Comparison of ENCODE assay signal across 18 cellular contexts in the genomic region with DNA sequence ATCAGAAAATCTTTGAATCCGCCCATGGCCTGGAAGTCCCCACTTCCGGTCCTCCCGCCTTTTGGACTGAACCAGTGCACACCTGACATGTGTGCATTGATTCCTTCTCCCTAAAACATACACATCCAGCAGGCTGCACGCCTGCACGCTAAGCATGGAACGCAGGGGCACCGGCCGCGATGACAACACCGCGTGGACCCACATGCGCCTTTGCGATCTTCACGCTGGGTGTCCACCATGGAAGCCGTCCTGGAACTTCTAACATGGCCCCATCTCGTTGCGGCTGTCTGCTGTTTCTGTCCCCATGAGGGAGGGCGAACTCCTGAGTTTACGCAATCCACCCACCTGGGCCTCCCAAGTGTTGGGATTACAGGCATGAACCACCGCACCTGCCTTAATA.
DNase-seq lines count a peak whose midpoint lies in the region; ATAC-seq, FAIRE-seq and TF ChIP-seq lines count a peak whose summit lies in the region.
"Had no signal": no experiment of that assay in that cellular context is flagged by ENCODE, and none has a peak within 500 bp of the region (broad histone marks: within the 10 kb centered on the region; RNA-seq: fewer than 3 reads in every experiment).

No MANE protein-coding gene starts in this region.

- no peak for TF ChIP-seq EP300 in H1 (IDR thresholded peaks at IDR 0.05; ENCODE audit: borderline replicate concordance in 1 of 2, low read depth in 2 of 2, low read length in 2 of 2)

- H2AK5ac ChIP-seq in H1 (ENCODE audit: low read depth, low read length) (no peak overlapping the region), mesendoderm (ENCODE audit: low read length) (no peak overlapping the region)

- no peaks in the 10 kb centered on the region for H3K79me1 ChIP-seq in H1 (ENCODE audit: low read depth, low read length)
- H3K79me1 ChIP-seq in mesendoderm (ENCODE audit: low read length): no peaks in the 10 kb centered on the region

- H3K4me2 ChIP-seq in GM23338: peak overlapping the region; percentile 63; the same call in 1 of the 2 replicates
- H3K4me2 ChIP-seq in H1 (ENCODE audit: insufficient read depth in 1 of 2, low read depth in 2 of 2, low read length in 2 of 2): peak overlapping the region; percentile 13 to 48; a peak in 3 of 4 replicates
- no peak overlapping the region for H3K4me2 ChIP-seq in mesendoderm (ENCODE audit: low read length)

- no peak overlapping the region for H3K27ac Mint-ChIP-seq in GM23338
- H3K27ac Mint-ChIP-seq: CD4-positive, alpha-beta memory T cell had no signal

- no peak for TF ChIP-seq CTCF in heart right ventricle (IDR thresholded peaks at IDR 0.05)
- TF ChIP-seq CTCF in GM23338 (conservative IDR thresholded peaks at IDR 0.05; ENCODE audit: low read depth in 2 of 2): no peak
- no peak for TF ChIP-seq CTCF in H1 (IDR thresholded peaks at IDR 0.05; ENCODE audit: control extremely low read depth in 1 of 3, insufficient read depth in 1 of 3, low read depth in 1 of 3, low read length in 3 of 3)

- H4K91ac ChIP-seq in H1 (replicated peaks; ENCODE audit: insufficient read length, low read length): no peak overlapping the region

- no peaks in the 10 kb centered on the region for H3K27me3 ChIP-seq in right cardiac atrium (ENCODE audit: control insufficient read depth, insufficient read depth)
- peaks cover 0 to 25% (median 6%) of the 10 kb centered on the region in 7 donors for H3K27me3 ChIP-seq in heart right ventricle
- no peaks in the 10 kb centered on the region for H3K27me3 ChIP-seq in GM23338 (ENCODE audit: insufficient read depth)
- H3K27me3 ChIP-seq in H1 (replicated peaks in 1 of 4; ENCODE audit: control insufficient read depth in 3 of 4, extremely low read depth in 1 of 4, insufficient read depth in 3 of 4, low read length in 3 of 4): peaks cover 0 to 4% (median 0%) of the 10 kb centered on the region in 4 experiments; a peak in 3 of 7 replicates
- no peaks in the 10 kb centered on the region for H3K27me3 ChIP-seq in mesendoderm (ENCODE audit: insufficient read depth, low read length, poor library complexity)

- H3K56ac ChIP-seq in H1 (replicated peaks; ENCODE audit: insufficient read length, low read depth, low read length): no peak overlapping the region
- no peak overlapping the region for H3K56ac ChIP-seq in mesendoderm (ENCODE audit: low read length)

- H3K9me3 ChIP-seq in right cardiac atrium (ENCODE audit: control insufficient read depth, low read length) (no peaks in the 10 kb centered on the region), heart right ventricle (no peaks in the 10 kb centered on the region), H1 (ENCODE audit: insufficient read depth in 2 of 2, low read depth in 1 of 2, low read length in 1 of 2) (no peaks in the 10 kb centered on the region)
- H3K9me3 ChIP-seq: HAP-1 had no signal

- WGBS in right cardiac atrium: 78% methylated on average over 20 of the region's 20 CpGs
- 79 to 80% methylated on average over 20 of the region's 20 CpGs for WGBS in heart right ventricle, 2 donors
- WGBS in H1 (ENCODE audit: extremely low coverage in 1 of 2, insufficient coverage in 1 of 2, insufficient read length in 1 of 2, insufficient replicate concordance in 2 of 2, low coverage in 1 of 2, low lambda C conversion rate in 2 of 2, missing lambda C conversion rate in 1 of 2), 2 experiments: 77% methylated on average over 20 of the region's 20 CpGs; no CpG with 5 or more reads in 1 of the 2 experiments
- WGBS in mesendoderm (ENCODE audit: extremely low coverage, insufficient coverage, low lambda C conversion rate): no CpG with 5 or more reads among the region's 20 CpGs

- POLR2A ChIA-PET in H1 (lab: Charles Lee; ENCODE audit: partially characterized antibody): no interaction called here

- no peak overlapping the region for H2BK20ac ChIP-seq in H1 (ENCODE audit: low read length)

- H3K27ac ChIP-seq in right cardiac atrium (ENCODE audit: low read length) (no peak overlapping the region), heart right ventricle (no peak overlapping the region), GM23338 (ENCODE audit: low read depth) (no peak overlapping the region), H1 (ENCODE audit: low read depth, low read length) (no peak overlapping the region), mesendoderm (ENCODE audit: low read depth, low read length) (no peak overlapping the region)
- H3K27ac ChIP-seq: C4-2B, HL-60 had no signal

- TF ChIP-seq POLR2A in H1 (IDR thresholded peaks at IDR 0.05; ENCODE audit: control extremely low read depth in 1 of 2, low read depth in 2 of 2, low read length in 2 of 2) (no peak), GM18505 (IDR thresholded peaks at IDR 0.05; ENCODE audit: borderline replicate concordance, extremely low read depth, insufficient read depth, insufficient read length) (no peak)

- H4K8ac ChIP-seq in H1 (ENCODE audit: extremely low read depth, insufficient read depth, low read length) (0 out of 2 replicates have a peak overlapping the region, but pooled peaks have one; percentile 48), mesendoderm (ENCODE audit: low read depth, low read length) (no peak overlapping the region)

- H3K79me2 ChIP-seq in GM23338 (replicated peaks; ENCODE audit: insufficient read depth): no peaks in the 10 kb centered on the region
- no peaks in the 10 kb centered on the region for H3K79me2 ChIP-seq in H1 (ENCODE audit: control insufficient read depth in 1 of 2, insufficient read depth in 2 of 2, low read length in 2 of 2)
- H3K79me2 ChIP-seq in mesendoderm (ENCODE audit: control insufficient read depth, insufficient read depth, low read length): no peaks in the 10 kb centered on the region

- no peak for TF ChIP-seq RAD21 in H1 (IDR thresholded peaks at IDR 0.05 in 1 of 2, conservative IDR thresholded peaks at IDR 0.05 in 1 of 2; ENCODE audit: low read depth in 2 of 2, low read length in 2 of 2)

- H2BK12ac ChIP-seq in H1 (ENCODE audit: low read depth, low read length): peak overlapping the region; percentile 80; the same call in 1 of the 2 replicates

- H3K9me2 ChIP-seq in GM23338 (ENCODE audit: insufficient read depth): no peaks in the 10 kb centered on the region

- no peaks in the 10 kb centered on the region for H3K36me3 ChIP-seq in heart right ventricle
- H3K36me3 ChIP-seq in GM23338 (ENCODE audit: insufficient read depth): no peaks in the 10 kb centered on the region
- no peaks in the 10 kb centered on the region for H3K36me3 ChIP-seq in H1 (ENCODE audit: control insufficient read depth in 2 of 4, insufficient read depth in 4 of 4, low read length in 3 of 4)
- H3K36me3 ChIP-seq in mesendoderm (ENCODE audit: control insufficient read depth, insufficient read depth, low read length): no peaks in the 10 kb centered on the region
- H3K36me3 ChIP-seq: HAP-1 had no signal

- DNase-seq in right cardiac atrium: peak in 2 of 3 donors; percentile 21 to 31
- no peak for DNase-seq in heart right ventricle
- no peak for DNase-seq in GM23338 (ENCODE audit: low spot score)
- DNase-seq in H1 (ENCODE audit: low read depth in 1 of 2, low spot score in 2 of 2): no peak
- DNase-seq in mesendoderm: no peak
- DNase-seq in NCI-H510A (lab: John Stamatoyannopoulos, UW): no peak
- no peak for DNase-seq in activated CD4-positive, alpha-beta T cell treated with anti-CD3 and anti-CD28 coated beads for 1 hour
- DNase-seq: ACHN; CD4-positive, alpha-beta memory T cell; DMS79 treated with DMSO at 0.1 percent for 48 hours; GF-D8; IMR-90; KBM-7 had no signal

- FAIRE-seq in H1 (lab: Jason Lieb, UNC): no peak
- FAIRE-seq: A204.1 had no signal

- peaks cover 14% of the 10 kb centered on the region for H3K27me3 Mint-ChIP-seq in GM23338 (ENCODE audit: insufficient read depth, low read depth, poor library complexity)

- H3K4me1 Mint-ChIP-seq in GM23338: peaks cover 23% of the 10 kb centered on the region
- H3K4me1 Mint-ChIP-seq: CD4-positive, alpha-beta memory T cell had no signal

- H3K36me3 Mint-ChIP-seq in GM23338 (ENCODE audit: low read depth): no peaks in the 10 kb centered on the region
- H3K36me3 Mint-ChIP-seq: CD4-positive, alpha-beta memory T cell had no signal

- H3K4me3 ChIP-seq in right cardiac atrium (ENCODE audit: low read length): no peak overlapping the region
- H3K4me3 ChIP-seq in heart right ventricle: no peak overlapping the region
- H3K4me3 ChIP-seq in GM23338: no peak overlapping the region
- H3K4me3 ChIP-seq in H1 (ENCODE audit: extremely low read depth in 1 of 4, insufficient read depth in 2 of 4, low read depth in 3 of 4, low read length in 4 of 4): 0 out of 8 replicates have a peak overlapping the region, but pooled peaks of 1 of the 4 experiments have one; percentile 2
- no peak overlapping the region for H3K4me3 ChIP-seq in mesendoderm (ENCODE audit: low read length)
- H3K4me3 ChIP-seq: HAP-1 had no signal

- intact Hi-C loops in right cardiac atrium (cut with DNase I) (no loop called here), heart right ventricle (cut with DNase I) (no loop called here)

- H3F3A ChIP-seq in GM23338 (replicated peaks; ENCODE audit: low read depth): no peaks in the 10 kb centered on the region

- peak overlapping the region; percentile 11; the same call in 1 of the 3 replicates for H3K4me3 Mint-ChIP-seq in GM23338
- H3K4me3 Mint-ChIP-seq: CD4-positive, alpha-beta memory T cell had no signal

- H3K23ac ChIP-seq in H1 (ENCODE audit: insufficient read length) (no peak overlapping the region), mesendoderm (ENCODE audit: low read length) (no peak overlapping the region)

- H2BK5ac ChIP-seq in H1 (ENCODE audit: low read depth, low read length) (no peak overlapping the region), mesendoderm (ENCODE audit: low read length) (peak overlapping the region; percentile 8)

- no peak overlapping the region for H3K14ac ChIP-seq in H1 (ENCODE audit: insufficient read length)

- no peak for ATAC-seq in right cardiac atrium
- no peak for ATAC-seq in heart right ventricle
- no peak for ATAC-seq in GM23338
- no peak for ATAC-seq in GM18505 (IDR thresholded peaks at IDR 0.05; ENCODE audit: unreplicated experiment)

- H2BK15ac ChIP-seq in H1 (ENCODE audit: low read length) (no peak overlapping the region), mesendoderm (replicated peaks; ENCODE audit: low read depth) (no peak overlapping the region)

- H3K18ac ChIP-seq in H1 (ENCODE audit: extremely low read depth, low read length) (peak overlapping the region; percentile 48; the same call in 1 of the 2 replicates), mesendoderm (ENCODE audit: low read length) (no peak overlapping the region)

- H2AFZ ChIP-seq in GM23338: no peak overlapping the region
- H2AFZ ChIP-seq in H1 (ENCODE audit: low read length): no peak overlapping the region

- CTCF ChIA-PET in H1 (lab: Charles Lee; ENCODE audit: partially characterized antibody): interaction anchor here (0.9 to 1.3 kb wide), 3 partner anchors 13 to 160 kb away, joined by 3 to 5 read pairs (median 3); no protein-coding TSS in a partner anchor

- no peak overlapping the region for H4K5ac ChIP-seq in H1 (ENCODE audit: insufficient read length, low read depth, low read length)
- no peak overlapping the region for H4K5ac ChIP-seq in mesendoderm (ENCODE audit: low read length)

- H3K4me1 ChIP-seq in right cardiac atrium (ENCODE audit: control insufficient read depth, insufficient read depth, low read length) (no peaks in the 10 kb centered on the region), heart right ventricle (no peaks in the 10 kb centered on the region), GM23338 (ENCODE audit: insufficient read depth) (peaks cover 12% of the 10 kb centered on the region; the same call in 1 of the 2 replicates), H1 (replicated peaks in 1 of 4; ENCODE audit: control insufficient read depth in 3 of 4, insufficient read depth in 4 of 4, low read length in 3 of 4) (peaks cover 0 to 10% (median 6%) of the 10 kb centered on the region in 4 experiments; a peak in 5 of 7 replicates), mesendoderm (ENCODE audit: control insufficient read depth, low read depth, low read length) (peaks cover 5% of the 10 kb centered on the region)
- H3K4me1 ChIP-seq: HAP-1 had no signal

- no peaks in the 10 kb centered on the region for H3K23me2 ChIP-seq in H1 (ENCODE audit: low read depth, low read length)

- H2BK120ac ChIP-seq in H1 (replicated peaks; ENCODE audit: low read depth, low read length) (peak overlapping the region; percentile 54), mesendoderm (ENCODE audit: low read depth, low read length) (no peak overlapping the region)

- no peak overlapping the region for H3K9ac ChIP-seq in H1 (replicated peaks in 1 of 4; ENCODE audit: extremely low read depth in 1 of 4, low read depth in 3 of 4, low read length in 3 of 4)
- H3K9ac ChIP-seq in mesendoderm (ENCODE audit: low read length): no peak overlapping the region

- H3K4ac ChIP-seq in H1 (replicated peaks; ENCODE audit: insufficient read length, low read depth, low read length): peak overlapping the region; percentile 85
- H3K4ac ChIP-seq in mesendoderm (ENCODE audit: low read depth, low read length): no peak overlapping the region

- no peaks in the 10 kb centered on the region for H4K20me1 ChIP-seq in GM23338 (replicated peaks; ENCODE audit: insufficient read depth)
- H4K20me1 ChIP-seq in H1 (replicated peaks in 1 of 2; ENCODE audit: control insufficient read depth in 1 of 2, insufficient read depth in 2 of 2, low read length in 2 of 2): peaks cover 0 to 1% of the 10 kb centered on the region in 2 experiments

- no peaks in the 10 kb centered on the region for H3K9me3 Mint-ChIP-seq in GM23338
- H3K9me3 Mint-ChIP-seq: CD4-positive, alpha-beta memory T cell had no signal

Comparison
In these comparisons a context has a peak if more than half of its experiments do, and no peak if none do; other contexts are left out.
1. DNase-seq: peak in right cardiac atrium (2 of 3); none in heart right ventricle (0 of 2), GM23338 (single experiment), H1 (0 of 2), mesendoderm (single experiment), NCI-H510A (single experiment) and activated CD4-positive, alpha-beta T cell treated with anti-CD3 and anti-CD28 coated beads for 1 hour (single experiment).